ENCODE assay signal across 20 cellular contexts in the genomic region with DNA sequence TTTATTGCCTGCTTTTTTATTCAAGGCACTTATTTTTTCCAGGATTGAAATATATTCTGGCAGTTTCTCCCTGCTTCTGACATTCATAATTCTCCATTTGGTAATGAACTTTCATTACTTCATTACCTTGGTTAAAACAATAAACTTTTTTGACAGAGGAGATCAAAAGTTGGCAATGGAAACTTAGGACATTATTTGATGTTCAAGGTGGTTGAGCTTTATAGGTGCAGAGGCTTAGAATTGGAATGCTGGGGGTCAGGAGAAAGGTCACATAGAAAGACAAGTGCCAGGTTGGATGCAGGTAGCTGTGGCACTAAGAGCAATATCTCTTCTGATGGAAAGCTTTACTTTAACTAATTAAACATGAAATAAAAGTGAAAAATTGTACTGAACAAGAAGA.
DNase-seq lines count a peak whose midpoint lies in the region; ATAC-seq and TF ChIP-seq lines count a peak whose summit lies in the region.
"Had no signal": no experiment of that assay in that cellular context is flagged by ENCODE, and none has a peak within 500 bp of the region (broad histone marks: within the 10 kb centered on the region; RNA-seq: fewer than 3 reads in every experiment).

No MANE protein-coding gene starts in this region.

- H3K27me3 ChIP-seq in Panc1 (ENCODE audit: control insufficient read depth, insufficient read depth, low read length) (no peaks in the 10 kb centered on the region), heart right ventricle (no peaks in the 10 kb centered on the region)
- H3K27me3 ChIP-seq: BE2C had no signal

- H3K9me3 Mint-ChIP-seq in activated naive CD4-positive, alpha-beta T cell treated with anti-CD3 and anti-CD28 coated beads, Interleukin-2, amount 50 U/mL, for 24 hours, result no peaks in the 10 kb centered on the region
- no peaks in the 10 kb centered on the region for H3K9me3 Mint-ChIP-seq in activated naive CD4-positive, alpha-beta T cell treated with anti-CD3 and anti-CD28 coated beads for 36 hours
- no peaks in the 10 kb centered on the region for H3K9me3 Mint-ChIP-seq in nephron
- H3K9me3 Mint-ChIP-seq: CD4-positive, CD25-positive, alpha-beta regulatory T cell; CD8-positive, alpha-beta memory T cell had no signal

- DNase-seq in activated naive CD4-positive, alpha-beta T cell treated with anti-CD3 and anti-CD28 coated beads for 36 hours, result no peak
- DNase-seq in Panc1 (ENCODE audit: low read depth, low spot score) (no peak), A172 (ENCODE audit: low spot score) (no peak), heart right ventricle (no peak)
- DNase-seq: ACHN; BE2C; C1 segment of cervical spinal cord; CD4-positive, CD25-positive, alpha-beta regulatory T cell; CD8-positive, alpha-beta memory T cell; COR-L47; DMS 273 treated with DMSO at 0.1 percent for 48 hours; DMS53; DND-41; EL had no signal

- intact Hi-C loops in activated naive CD4-positive, alpha-beta T cell treated with anti-CD3 and anti-CD28 coated beads for 36 hours (cut with micrococcal nuclease), result no loop called here
- intact Hi-C loops in Panc1 (cut with micrococcal nuclease; ENCODE audit: unreplicated experiment), result no loop called here
- intact Hi-C loops in heart right ventricle (cut with DNase I), result no loop called here

- in situ Hi-C loops in Panc1 (cut with HindIII; ENCODE audit: low pct_unique_long_range_greater_than_20kb, low sequenced_read_pairs), result no loop called here

- H3K27ac Mint-ChIP-seq in activated naive CD4-positive, alpha-beta T cell treated with anti-CD3 and anti-CD28 coated beads, Interleukin-2, amount 50 U/mL, for 24 hours, result peak overlapping the region; percentile 66
- H3K27ac Mint-ChIP-seq in activated naive CD4-positive, alpha-beta T cell treated with anti-CD3 and anti-CD28 coated beads for 36 hours, result no peak overlapping the region
- H3K27ac Mint-ChIP-seq in nephron, result peak overlapping the region; percentile 15 to 51 (median 26)
- H3K27ac Mint-ChIP-seq: CD4-positive, CD25-positive, alpha-beta regulatory T cell had no signal

- H3K4me1 Mint-ChIP-seq in activated naive CD4-positive, alpha-beta T cell treated with anti-CD3 and anti-CD28 coated beads, Interleukin-2, amount 50 U/mL, for 24 hours, result no peaks in the 10 kb centered on the region
- H3K4me1 Mint-ChIP-seq in activated naive CD4-positive, alpha-beta T cell treated with anti-CD3 and anti-CD28 coated beads for 36 hours (ENCODE audit: low read depth), result no peaks in the 10 kb centered on the region
- H3K4me1 Mint-ChIP-seq in nephron, result peaks cover 27% of the 10 kb centered on the region
- H3K4me1 Mint-ChIP-seq: CD4-positive, CD25-positive, alpha-beta regulatory T cell; CD8-positive, alpha-beta memory T cell had no signal

- BruUV-seq in Panc1 (replicated peaks; lab: Mats Ljungman, UMichigan), result no TSS peak

- POLR2A ChIA-PET in Panc1 (lab: Charles Lee), result no interaction called here

- H3K36me3 ChIP-seq in Panc1 (ENCODE audit: control insufficient read depth, insufficient read depth, low read length), result no peaks in the 10 kb centered on the region
- no peaks in the 10 kb centered on the region for H3K36me3 ChIP-seq in heart right ventricle
- H3K36me3 ChIP-seq: BE2C, HAP-1 had no signal

- peaks cover 18% of the 10 kb centered on the region for H3K27me3 Mint-ChIP-seq in activated naive CD4-positive, alpha-beta T cell treated with anti-CD3 and anti-CD28 coated beads, Interleukin-2, amount 50 U/mL, for 24 hours
- peaks cover 21% of the 10 kb centered on the region for H3K27me3 Mint-ChIP-seq in activated naive CD4-positive, alpha-beta T cell treated with anti-CD3 and anti-CD28 coated beads for 36 hours (ENCODE audit: low read depth)
- H3K27me3 Mint-ChIP-seq in nephron (ENCODE audit: low read depth), result peaks cover 4% of the 10 kb centered on the region

- no peaks in the 10 kb centered on the region for H3K9me3 ChIP-seq in Panc1 (ENCODE audit: control insufficient read depth, insufficient read depth, low read depth, low read length)
- H3K9me3 ChIP-seq in heart right ventricle, result no peaks in the 10 kb centered on the region
- H3K9me3 ChIP-seq: BE2C, HAP-1 had no signal

- ATAC-seq in Panc1, result peak; percentile 59; the same call in 1 of the 2 replicates
- ATAC-seq in HG02840 (IDR thresholded peaks at IDR 0.05; ENCODE audit: low FRiP score, unreplicated experiment), result no peak
- no peak for ATAC-seq in heart right ventricle
- ATAC-seq: GM12878 had no signal

- no peaks in the 10 kb centered on the region for H3K36me3 Mint-ChIP-seq in activated naive CD4-positive, alpha-beta T cell treated with anti-CD3 and anti-CD28 coated beads, Interleukin-2, amount 50 U/mL, for 24 hours
- no peaks in the 10 kb centered on the region for H3K36me3 Mint-ChIP-seq in activated naive CD4-positive, alpha-beta T cell treated with anti-CD3 and anti-CD28 coated beads for 36 hours (ENCODE audit: low read depth)
- no peaks in the 10 kb centered on the region for H3K36me3 Mint-ChIP-seq in nephron (ENCODE audit: low read depth)
- H3K36me3 Mint-ChIP-seq: CD4-positive, CD25-positive, alpha-beta regulatory T cell; CD8-positive, alpha-beta memory T cell had no signal

- no peak overlapping the region for H3K4me3 Mint-ChIP-seq in activated naive CD4-positive, alpha-beta T cell treated with anti-CD3 and anti-CD28 coated beads, Interleukin-2, amount 50 U/mL, for 24 hours
- H3K4me3 Mint-ChIP-seq in activated naive CD4-positive, alpha-beta T cell treated with anti-CD3 and anti-CD28 coated beads for 36 hours, result no peak overlapping the region
- no peak overlapping the region for H3K4me3 Mint-ChIP-seq in nephron
- H3K4me3 Mint-ChIP-seq: CD4-positive, CD25-positive, alpha-beta regulatory T cell; CD8-positive, alpha-beta memory T cell had no signal

- CTCF ChIA-PET in activated naive CD4-positive, alpha-beta T cell treated with anti-CD3 and anti-CD28 coated beads for 36 hours (lab: Charles Lee), result interaction anchor here (0.6 kb wide), 1 partner anchor 144 kb away, joined by 3 read pairs; no protein-coding TSS in a partner anchor
- CTCF ChIA-PET in Panc1 (lab: Charles Lee), result no interaction called here

- H3K27ac ChIP-seq in Panc1 (ENCODE audit: low read length) (peak overlapping the region; percentile 87), heart right ventricle (no peak overlapping the region)
- H3K27ac ChIP-seq: KMS-11 had no signal

- TF ChIP-seq CTCF in Panc1 (IDR thresholded peaks at IDR 0.05), result no peak
- no peak for TF ChIP-seq CTCF in nephron (IDR thresholded peaks at IDR 0.05; ENCODE audit: unreplicated experiment in 3 of 3)
- TF ChIP-seq CTCF in heart right ventricle (IDR thresholded peaks at IDR 0.05), result no peak

- H3K4me3 ChIP-seq in Panc1 (ENCODE audit: low read depth in 2 of 2, low read length in 2 of 2), result no peak overlapping the region
- H3K4me3 ChIP-seq in heart right ventricle, result no peak overlapping the region
- H3K4me3 ChIP-seq: GM12878, HAP-1 had no signal

- H3K4me1 ChIP-seq in Panc1 (ENCODE audit: control insufficient read depth, insufficient read depth, low read length) (peaks cover 86% of the 10 kb centered on the region), heart right ventricle (peaks cover 0 to 12% (median 0%) of the 10 kb centered on the region in 9 donors)
